In genomic region chr4:1509366-1509765, GRCh38 we compare ENCODE assay signal across 28 cellular contexts.
DNase-seq lines count a peak whose midpoint lies in the region; ATAC-seq and TF ChIP-seq lines count a peak whose summit lies in the region.
"Had no signal": no experiment of that assay in that cellular context is flagged by ENCODE, and none has a peak within 500 bp of the region (broad histone marks: within the 10 kb centered on the region; RNA-seq: fewer than 3 reads in every experiment).

No MANE protein-coding gene starts in this region.

- no peak overlapping the region for H3K4me3 Mint-ChIP-seq in activated B cell treated with CpG ODN at 0.5 μM for 24 hours
- H3K4me3 Mint-ChIP-seq: CD4-positive, alpha-beta memory T cell; HFFc6 had no signal

- H2BK120ac ChIP-seq in neuronal stem cell (ENCODE audit: low read depth, low read length) = no peak overlapping the region

- H4K91ac ChIP-seq in neuronal stem cell (ENCODE audit: low read depth, low read length, poor library complexity) = no peak overlapping the region

- H3K4me1 ChIP-seq in neuronal stem cell (ENCODE audit: control insufficient read depth in 2 of 2, insufficient read depth in 1 of 2, low read depth in 1 of 2, low read length in 2 of 2) (peaks cover 3 to 11% of the 10 kb centered on the region in 2 donors), uterus (no peaks in the 10 kb centered on the region)
- H3K4me1 ChIP-seq: A549, SJSA1 had no signal

- H2BK15ac ChIP-seq in neuronal stem cell (ENCODE audit: low read length) = peak overlapping the region; percentile 75

- CTCF ChIA-PET in activated B cell treated with CpG ODN at 0.5 μM for 24 hours (lab: Charles Lee) = no interaction called here

- H3K4me2 ChIP-seq in neuronal stem cell (ENCODE audit: insufficient read depth, low read length, poor library complexity, severe bottlenecking) = no peak overlapping the region
- H3K4me2 ChIP-seq: A549; BLaER1 treated with 17β-estradiol and CSF1 and Interleukin-3, amounts not matched to agents 10 nM and 100 nM had no signal

- WGBS in neuronal stem cell (ENCODE audit: extremely low coverage in 2 of 2, insufficient read length in 2 of 2, insufficient replicate concordance in 1 of 2), 2 donors = no CpG with 5 or more reads among the region's 9 CpGs

- H3K79me1 ChIP-seq in neuronal stem cell (ENCODE audit: low read depth, low read length) = no peaks in the 10 kb centered on the region

- no peak for TF ChIP-seq POLR2A in uterus (IDR thresholded peaks at IDR 0.05)

- H3K27me3 ChIP-seq in neuronal stem cell (ENCODE audit: control insufficient read depth in 3 of 3, insufficient read depth in 3 of 3, low read depth in 1 of 3, low read length in 3 of 3) (peaks cover 0 to 33% (median 0%) of the 10 kb centered on the region in 3 experiments), uterus (peaks cover 0 to 4% of the 10 kb centered on the region in 2 donors)
- H3K27me3 ChIP-seq: BLaER1 treated with 17β-estradiol and CSF1 and Interleukin-3, amounts not matched to agents 10 nM and 100 nM; MG63; SJSA1 had no signal

- H3K4me1 Mint-ChIP-seq in activated B cell treated with CpG ODN at 0.5 μM for 24 hours = no peaks in the 10 kb centered on the region
- H3K4me1 Mint-ChIP-seq: CD4-positive, alpha-beta memory T cell had no signal

- no peak overlapping the region for H4K8ac ChIP-seq in neuronal stem cell (ENCODE audit: low read depth, low read length)

- H3K18ac ChIP-seq in neuronal stem cell (ENCODE audit: low read length) = peak overlapping the region; percentile 70

- H2AFZ ChIP-seq in neuronal stem cell (ENCODE audit: low read length) = no peak overlapping the region

- no peaks in the 10 kb centered on the region for H3K36me3 Mint-ChIP-seq in activated B cell treated with CpG ODN at 0.5 μM for 24 hours (ENCODE audit: low read depth)
- H3K36me3 Mint-ChIP-seq: CD4-positive, alpha-beta memory T cell had no signal

- H3K4ac ChIP-seq in neuronal stem cell (ENCODE audit: low read length) = no peak overlapping the region

- ATAC-seq in Right ventricle myocardium inferior = no peak
- ATAC-seq in activated B cell treated with CpG ODN at 0.5 μM for 24 hours (ENCODE audit: low read depth) = no peak
- no peak for ATAC-seq in GM21360 (IDR thresholded peaks at IDR 0.05; ENCODE audit: unreplicated experiment)
- ATAC-seq: A549, GM12878 had no signal

- POLR2A ChIA-PET in activated B cell treated with CpG ODN at 0.5 μM for 24 hours (lab: Charles Lee) = no interaction called here

- peaks cover 0 to under 1% of the 10 kb centered on the region in 2 donors for H3K9me3 ChIP-seq in neuronal stem cell (replicated peaks in 1 of 2; ENCODE audit: control insufficient read depth in 2 of 2, insufficient read depth in 1 of 2, low read depth in 1 of 2, low read length in 2 of 2)
- no peaks in the 10 kb centered on the region for H3K9me3 ChIP-seq in uterus
- H3K9me3 ChIP-seq: A549, HAP-1, MG63, SJSA1 had no signal

- H3K23ac ChIP-seq in neuronal stem cell (ENCODE audit: low read depth, low read length, poor library complexity) = no peak overlapping the region

- intact Hi-C loops in Right ventricle myocardium inferior (cut with DNase I) (no loop called here), cardiac septum (cut with DNase I) (no loop called here), activated B cell treated with CpG ODN at 0.5 μM for 24 hours (cut with micrococcal nuclease) (no loop called here), uterus (cut with DNase I; ENCODE audit: low total_unique reads) (no loop called here)

- peak overlapping the region; percentile 40 for H2AK5ac ChIP-seq in neuronal stem cell (ENCODE audit: low read depth, low read length)

- H2BK12ac ChIP-seq in neuronal stem cell (ENCODE audit: low read length) = peak overlapping the region; percentile 73

- TF ChIP-seq CTCF in activated B cell treated with CpG ODN at 0.5 μM for 24 hours (IDR thresholded peaks at IDR 0.05) = no peak
- no peak for TF ChIP-seq CTCF in uterus (IDR thresholded peaks at IDR 0.05)

- H3K9me3 Mint-ChIP-seq in activated B cell treated with CpG ODN at 0.5 μM for 24 hours = peaks cover 2% of the 10 kb centered on the region
- H3K9me3 Mint-ChIP-seq: CD4-positive, alpha-beta memory T cell; HFFc6 had no signal

- H3K27me3 Mint-ChIP-seq in activated B cell treated with CpG ODN at 0.5 μM for 24 hours = peaks cover 3% of the 10 kb centered on the region

- peak overlapping the region; percentile 19 for H2BK5ac ChIP-seq in neuronal stem cell (ENCODE audit: low read length)

- DNase-seq in Right ventricle myocardium inferior (ENCODE audit: missing footprints) (peak; percentile 55), cardiac septum (ENCODE audit: low spot score) (no peak), activated B cell treated with CpG ODN at 0.5 μM for 24 hours (peak; percentile 2), neuronal stem cell (ENCODE audit: low spot score) (no peak), G401 (ENCODE audit: low spot score) (no peak), uterus (no peak)
- DNase-seq: AML-193; CD4-positive, alpha-beta memory T cell; COR-L47; DMS53; GOT3; HFFc6; IMR-90; KG1; MG63; NCI-H1105 treated with DMSO at 0.1 percent for 48 hours; NCI-H146; NCI-H1930; NCI-H2107; NCI-H446; NCI-H524 treated with DMSO at 0.1 percent for 48 hours; NCI-H774 had no signal

- no peak overlapping the region for H3K27ac ChIP-seq in neuronal stem cell (replicated peaks; ENCODE audit: low read length)
- no peak overlapping the region for H3K27ac ChIP-seq in uterus
- H3K27ac ChIP-seq: A549; BLaER1 treated with 17β-estradiol and CSF1 and Interleukin-3, amounts not matched to agents 10 nM and 100 nM; SJSA1 had no signal

- H3K27ac Mint-ChIP-seq in activated B cell treated with CpG ODN at 0.5 μM for 24 hours = no peak overlapping the region
- H3K27ac Mint-ChIP-seq: CD4-positive, alpha-beta memory T cell; HFFc6 had no signal

- H3K36me3 ChIP-seq in neuronal stem cell (replicated peaks in 1 of 2; ENCODE audit: control insufficient read depth in 2 of 2, insufficient read depth in 2 of 2, low read length in 2 of 2) (no peaks in the 10 kb centered on the region), uterus (no peaks in the 10 kb centered on the region)
- H3K36me3 ChIP-seq: BLaER1 treated with 17β-estradiol and CSF1 and Interleukin-3, amounts not matched to agents 10 nM and 100 nM; HAP-1; MG63; SJSA1 had no signal

- H3K9ac ChIP-seq in neuronal stem cell (ENCODE audit: low read depth, low read length, poor library complexity) = no peak overlapping the region
- H3K9ac ChIP-seq: BLaER1 treated with 17β-estradiol and CSF1 and Interleukin-3, amounts not matched to agents 10 nM and 100 nM had no signal

- in situ Hi-C loops in G401 (cut with HindIII; ENCODE audit: low sequenced_read_pairs) = no loop called here

- H3K4me3 ChIP-seq in neuronal stem cell (ENCODE audit: low read length in 2 of 2) (peak overlapping the region in 1 of 2 donors; percentile 29), uterus (no peak overlapping the region)
- H3K4me3 ChIP-seq: A549; BLaER1 treated with 17β-estradiol and CSF1 and Interleukin-3, amounts not matched to agents 10 nM and 100 nM; GM12878; HAP-1; MG63; SJSA1 had no signal

- no peak overlapping the region for H3K14ac ChIP-seq in neuronal stem cell (ENCODE audit: low read length)

Comparison
In these comparisons a context has a peak if more than half of its experiments do, and no peak if none do; other contexts are left out.
1. DNase-seq: peak in Right ventricle myocardium inferior (single experiment) and activated B cell treated with CpG ODN at 0.5 μM for 24 hours (single experiment); none in cardiac septum (single experiment), neuronal stem cell (single experiment), G401 (single experiment) and uterus (0 of 2).